ENCODE assay signal across 34 cellular contexts in genomic region chr22:32680277-32680676, GRCh38.
"Had no signal": no experiment of that assay in that cellular context is flagged by ENCODE, and none has a peak within 500 bp of the region (broad histone marks: within the 10 kb centered on the region; RNA-seq: fewer than 3 reads in every experiment).

No MANE protein-coding gene starts in this region.

- H3K4me2 ChIP-seq: hepatocyte had no signal

- H3K36me3 ChIP-seq: adrenal gland, ascending aorta, breast epithelium, cardiac muscle cell, colonic mucosa, gastrocnemius medialis, heart right ventricle, WERI-Rb-1 had no signal

- H3K27ac ChIP-seq: adrenal gland, ascending aorta, breast epithelium, cardiac muscle cell, colonic mucosa, dorsolateral prefrontal cortex, epithelial cell of prostate, gastrocnemius medialis, heart right ventricle, hepatocyte, WERI-Rb-1 had no signal

- H2AFZ ChIP-seq: hepatocyte had no signal

- DNase-seq: activated CD4-positive, alpha-beta memory T cell treated with anti-CD3 and anti-CD28 coated beads for 36 hours; activated CD4-positive, alpha-beta T cell treated with anti-CD3 and anti-CD28 coated beads for 36 hours; activated CD4-positive, alpha-beta T cell treated with anti-CD3 and anti-CD28 coated beads, Interleukin-2, amount 10 ng/mL, durations not matched to agents 24 days and 14 days; activated CD4-positive, CD25-positive, alpha-beta regulatory T cell; activated CD4-positive, CD25-positive, alpha-beta regulatory T cell treated with anti-CD3 and anti-CD28 coated beads, Interleukin-2, amount 50 U/mL, for 72 hours; activated CD8-positive, alpha-beta memory T cell treated with anti-CD3 and anti-CD28 coated beads, Interleukin-2, amount 10 ng/mL, durations not matched to agents 7 days and 5 days; activated CD8-positive, alpha-beta memory T cell treated with anti-CD3 and anti-CD28 coated beads, Interleukin-2, amount 50 U/mL, for 4 hours; activated CD8-positive, alpha-beta T cell treated with anti-CD3 and anti-CD28 coated beads, Interleukin-2, amount 10 ng/mL, durations not matched to agents 7 days and 5 days; activated effector memory CD4-positive, alpha-beta T cell treated with anti-CD3 and anti-CD28 coated beads, Interleukin-2, amount 50 U/mL, for 16 hours; activated naive CD4-positive, alpha-beta T cell treated with anti-CD3 and anti-CD28 coated beads for 36 hours; activated naive CD8-positive, alpha-beta T cell treated with anti-CD3 and anti-CD28 coated beads for 36 hours; activated naive CD8-positive, alpha-beta T cell treated with anti-CD3 and anti-CD28 coated beads, Interleukin-2, amount 50 U/mL, for 24 hours; activated T-cell treated with anti-CD3 and anti-CD28 coated beads, Interleukin-2, amount 50 U/mL, for 1 hour; activated T-cell treated with anti-CD3 and anti-CD28 coated beads, Interleukin-2, amount 50 U/mL, for 48 hours; adrenal gland; amygdala; central memory CD4-positive, alpha-beta T cell; cerebellar nuclear complex; colonic mucosa; dorsolateral prefrontal cortex; effector memory CD4-positive, alpha-beta T cell; foreskin fibroblast; gastrocnemius medialis; glutamatergic neuron; heart right ventricle; T-helper 1 cell; T-helper 17 cell; T1000; WERI-Rb-1 had no signal

- H3K79me2 ChIP-seq: hepatocyte had no signal

- H3K4me1 ChIP-seq: adrenal gland, ascending aorta, breast epithelium, colonic mucosa, gastrocnemius medialis had no signal

- ATAC-seq: activated CD4-positive, alpha-beta T cell treated with anti-CD3 and anti-CD28 coated beads for 36 hours; activated CD8-positive, alpha-beta memory T cell treated with anti-CD3 and anti-CD28 coated beads, Interleukin-2, amount 10 ng/mL, durations not matched to agents 7 days and 5 days; activated CD8-positive, alpha-beta T cell treated with anti-CD3 and anti-CD28 coated beads, Interleukin-2, amount 10 ng/mL, durations not matched to agents 7 days and 5 days; activated naive CD8-positive, alpha-beta T cell treated with anti-CD3 and anti-CD28 coated beads, Interleukin-2, amount 50 U/mL, for 24 hours; gastrocnemius medialis; heart right ventricle; T-helper 17 cell had no signal

- H3K27me3 ChIP-seq: adrenal gland, ascending aorta, breast epithelium, cardiac muscle cell, colonic mucosa, dorsolateral prefrontal cortex, gastrocnemius medialis, hepatocyte had no signal

- H3K4me3 ChIP-seq: adrenal gland, ascending aorta, breast epithelium, cardiac muscle cell, colonic mucosa, dorsolateral prefrontal cortex, gastrocnemius medialis, heart right ventricle, hepatocyte had no signal

- H3K9me3 ChIP-seq: adrenal gland, ascending aorta, breast epithelium, colonic mucosa, gastrocnemius medialis, heart right ventricle had no signal
